8 cellular contexts compared by ENCODE assay signal in genomic region chr19:920051-920857, GRCh38. TPM values are rescaled to one million over a fixed set of nuclear protein-coding genes. Genes with fewer than 3 reads are reported as not detected.
A peak's percentile ranks its signal among the peaks of the same experiment; 100 is the strongest.
DNase-seq lines count a peak whose midpoint lies in the region; ATAC-seq and TF ChIP-seq lines count a peak whose summit lies in the region.

No MANE protein-coding gene starts in this region.

- H3K9me3 Mint-ChIP-seq in glutamatergic neuron (ENCODE audit: unreplicated experiment) = peaks cover 6% of the 10 kb centered on the region
- H3K9me3 Mint-ChIP-seq in stimulated activated naive B cell treated with anti-CD40 and anti-IgM and Interleukin-4, amounts not matched to agents 10 μg/mL and 1 μg/mL and 100 μg/mL, for 72 hours = no peaks in the 10 kb centered on the region

- TF ChIP-seq POLR2A in GM15510 (IDR thresholded peaks at IDR 0.05; ENCODE audit: borderline replicate concordance, extremely low read depth, insufficient read length) = peak; percentile 34

- H3K4me1 Mint-ChIP-seq in glutamatergic neuron (ENCODE audit: low read depth, unreplicated experiment) = peaks cover 5% of the 10 kb centered on the region
- peaks cover 23 to 45% of the 10 kb centered on the region in 2 donors for H3K4me1 Mint-ChIP-seq in stimulated activated naive B cell treated with anti-CD40 and anti-IgM and Interleukin-4, amounts not matched to agents 10 μg/mL and 1 μg/mL and 100 μg/mL, for 72 hours

- peak; percentile 29 for DNase-seq in NCI-H2107 (lab: John Stamatoyannopoulos, UW)
- DNase-seq in activated T-cell treated with anti-CD3 and anti-CD28 coated beads for 4 hours = peak; percentile 49
- no peak for DNase-seq in glutamatergic neuron
- peak; percentile 63 for DNase-seq in stimulated activated naive B cell treated with anti-CD40 and anti-IgM and Interleukin-4, amounts not matched to agents 10 μg/mL and 1 μg/mL and 100 μg/mL, for 72 hours
- DNase-seq in GM03348 (ENCODE audit: low spot score) = no peak
- DNase-seq in NCI-H2227 treated with DMSO at 0.1 percent for 48 hours (lab: John Stamatoyannopoulos, UW) = no peak

- peak overlapping the region; percentile 52 for H3K4me3 Mint-ChIP-seq in glutamatergic neuron (ENCODE audit: unreplicated experiment)
- H3K4me3 Mint-ChIP-seq in stimulated activated naive B cell treated with anti-CD40 and anti-IgM and Interleukin-4, amounts not matched to agents 10 μg/mL and 1 μg/mL and 100 μg/mL, for 72 hours = peak overlapping the region; percentile 69 to 71

- no peaks in the 10 kb centered on the region for H3K36me3 Mint-ChIP-seq in glutamatergic neuron (ENCODE audit: unreplicated experiment)
- no peaks in the 10 kb centered on the region for H3K36me3 Mint-ChIP-seq in stimulated activated naive B cell treated with anti-CD40 and anti-IgM and Interleukin-4, amounts not matched to agents 10 μg/mL and 1 μg/mL and 100 μg/mL, for 72 hours

- ATAC-seq in stimulated activated naive B cell treated with anti-CD40 and anti-IgM and Interleukin-4, amounts not matched to agents 10 μg/mL and 1 μg/mL and 100 μg/mL, for 72 hours (replicated peaks) = peak; percentile 44 to 50
- no peak for ATAC-seq in GM19023 (IDR thresholded peaks at IDR 0.05; ENCODE audit: unreplicated experiment)

- H3K27me3 Mint-ChIP-seq in glutamatergic neuron (ENCODE audit: unreplicated experiment) = peaks cover 11% of the 10 kb centered on the region
- H3K27me3 Mint-ChIP-seq in stimulated activated naive B cell treated with anti-CD40 and anti-IgM and Interleukin-4, amounts not matched to agents 10 μg/mL and 1 μg/mL and 100 μg/mL, for 72 hours = peaks cover 0 to 22% of the 10 kb centered on the region in 2 donors

- H3K27ac Mint-ChIP-seq in glutamatergic neuron (ENCODE audit: unreplicated experiment) = no peak overlapping the region
- peak overlapping the region; percentile 86 for H3K27ac Mint-ChIP-seq in stimulated activated naive B cell treated with anti-CD40 and anti-IgM and Interleukin-4, amounts not matched to agents 10 μg/mL and 1 μg/mL and 100 μg/mL, for 72 hours

- no peak for TF ChIP-seq CTCF in glutamatergic neuron (IDR thresholded peaks at IDR 0.05; ENCODE audit: partially characterized antibody, unreplicated experiment)

RNA-seq across cellular contexts. Expression of gene KISS1R, which starts 3.1 kb away (rescaled TPM):
- total RNA-seq in glutamatergic neuron (ENCODE audit: unreplicated experiment) = not detected

RNA-seq across cellular contexts. Expression of gene ARID3A, which starts 5.6 kb away (rescaled TPM):
- 148 TPM for total RNA-seq in glutamatergic neuron (ENCODE audit: unreplicated experiment)

RNA-seq across cellular contexts. Expression of gene R3HDM4, which starts 7.2 kb away (rescaled TPM):
- 61.9 TPM for total RNA-seq in glutamatergic neuron (ENCODE audit: unreplicated experiment)

RNA-seq across cellular contexts. Expression of gene RNU6-9, which starts 27.0 kb away (rescaled TPM):
- total RNA-seq in glutamatergic neuron (ENCODE audit: unreplicated experiment) = not detected

RNA-seq across cellular contexts. Expression of gene MED16, which starts 27.3 kb away (rescaled TPM):
- 65.0 TPM for total RNA-seq in glutamatergic neuron (ENCODE audit: unreplicated experiment)

Comparison
In these comparisons a context has a peak if more than half of its experiments do, and no peak if none do; other contexts are left out.
1. DNase-seq: peak in NCI-H2107 (single experiment), activated T-cell treated with anti-CD3 and anti-CD28 coated beads for 4 hours (single experiment) and stimulated activated naive B cell treated with anti-CD40 and anti-IgM and Interleukin-4, amounts not matched to agents 10 μg/mL and 1 μg/mL and 100 μg/mL, for 72 hours (single experiment); none in glutamatergic neuron (single experiment), GM03348 (single experiment) and NCI-H2227 treated with DMSO at 0.1 percent for 48 hours (single experiment).